ENCODE assay signal across 11 cellular contexts in genomic region chr3:55300701-55301100, GRCh38.
"Had no signal": no experiment of that assay in that cellular context is flagged by ENCODE, and none has a peak within 500 bp of the region (broad histone marks: within the 10 kb centered on the region; RNA-seq: fewer than 3 reads in every experiment).

No MANE protein-coding gene starts in this region.

- FAIRE-seq: H1, H54 had no signal

- H3K4me1 Mint-ChIP-seq: GM23338, H9 had no signal

- DNase-seq: GM23248, GOT3, H7, H9, HCEC 1CT, HFFc6 had no signal

- H3K9me3 Mint-ChIP-seq: GM23338, H9, HFFc6 had no signal

- H3K27ac ChIP-seq: GM23248 had no signal

- H3K9ac ChIP-seq: GM23248 had no signal

- H2AFZ ChIP-seq: GM23248, GM23338 had no signal

- ATAC-seq: GM23338, HCT116 had no signal

- H3K4me3 Mint-ChIP-seq: GM23338, H9, HFFc6 had no signal

- H3K36me3 ChIP-seq: HAP-1 had no signal

- H3K27ac Mint-ChIP-seq: GM23338, H9, HFFc6 had no signal

- H3K4me3 ChIP-seq: GM23248, GM23338, HAP-1 had no signal

- H3K9me3 ChIP-seq: HAP-1 had no signal

- H3K4me2 ChIP-seq: GM23338 had no signal

- H3K4me1 ChIP-seq: HAP-1 had no signal
